19 cellular contexts compared by ENCODE assay signal in the genomic region with DNA sequence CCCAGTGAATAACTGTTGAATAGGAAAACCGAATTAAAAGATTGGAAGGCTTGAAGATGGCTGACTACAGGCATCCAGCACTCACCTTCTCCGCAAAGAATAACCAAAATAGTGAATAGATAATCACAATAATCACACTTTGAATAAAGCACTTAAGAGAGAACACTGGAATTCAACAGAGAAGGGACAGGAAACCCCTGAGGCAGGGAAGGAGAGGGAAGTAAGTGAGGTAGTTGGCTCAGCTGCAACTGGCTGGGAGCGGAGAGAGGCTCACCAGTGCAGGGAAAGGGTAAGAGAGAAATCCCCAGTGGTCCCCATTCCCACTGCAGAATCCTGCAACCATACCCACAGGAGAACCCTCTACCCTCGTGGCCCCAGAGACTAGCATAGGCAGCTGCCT.
DNase-seq lines count a peak whose midpoint lies in the region; ATAC-seq, FAIRE-seq and TF ChIP-seq lines count a peak whose summit lies in the region.
"Had no signal": no experiment of that assay in that cellular context is flagged by ENCODE, and none has a peak within 500 bp of the region (broad histone marks: within the 10 kb centered on the region; RNA-seq: fewer than 3 reads in every experiment).

No MANE protein-coding gene starts in this region.

- CTCF ChIA-PET in A549 (lab: Yijun Ruan, JAX) = interaction anchor here (0.6 kb wide), 1 partner anchor 12 kb away, joined by 4 read pairs; no protein-coding TSS in a partner anchor

- TF ChIP-seq CTCF in A549 (IDR thresholded peaks at IDR 0.05) (no peak), GM23338 (conservative IDR thresholded peaks at IDR 0.05; ENCODE audit: low read depth in 2 of 2) (no peak), bronchial epithelial cell (IDR thresholded peaks at IDR 0.05; ENCODE audit: insufficient read depth, low read length, severe bottlenecking) (no peak), gastrocnemius medialis (IDR thresholded peaks at IDR 0.05 in 4 of 5, conservative IDR thresholded peaks at IDR 0.05 in 1 of 5) (no peak), endothelial cell (IDR thresholded peaks at IDR 0.05; ENCODE audit: unreplicated experiment) (no peak)

- no peaks in the 10 kb centered on the region for H3K79me2 ChIP-seq in GM23338 (replicated peaks; ENCODE audit: insufficient read depth)

- peak overlapping the region in 1 of 2 experiments; percentile 36 for H3K4ac ChIP-seq in mesenchymal stem cell (ENCODE audit: low read depth in 1 of 2, low read length in 2 of 2)

- FAIRE-seq in A549 (lab: Jason Lieb, UNC) (no peak), bronchial epithelial cell (lab: Jason Lieb, UNC) (no peak)
- FAIRE-seq: GM12892, HepG2, HTR-8/SVneo had no signal

- peak overlapping the region; percentile 47 for H2AK5ac ChIP-seq in mesenchymal stem cell (ENCODE audit: low read length, severe bottlenecking)

- no peak overlapping the region for H3K23ac ChIP-seq in mesenchymal stem cell (ENCODE audit: low read length in 2 of 2)

- H3K4me1 Mint-ChIP-seq in GM23338 = peaks cover 17% of the 10 kb centered on the region
- H3K4me1 Mint-ChIP-seq in endothelial cell (ENCODE audit: unreplicated experiment) = no peaks in the 10 kb centered on the region

- peak overlapping the region in 1 of 2 experiments; percentile 85 for H2BK12ac ChIP-seq in mesenchymal stem cell (ENCODE audit: low read length in 2 of 2)

- H2BK5ac ChIP-seq in mesenchymal stem cell (ENCODE audit: low read depth, low read length, poor library complexity, severe bottlenecking) = no peak overlapping the region

- H4K20me1 ChIP-seq in GM23338 (replicated peaks; ENCODE audit: insufficient read depth) = no peaks in the 10 kb centered on the region

- H3K4me1 ChIP-seq in A549 = peaks cover 29% of the 10 kb centered on the region
- H3K4me1 ChIP-seq in GM23338 (ENCODE audit: insufficient read depth) = peaks cover 3% of the 10 kb centered on the region
- peaks cover 21% of the 10 kb centered on the region for H3K4me1 ChIP-seq in mesenchymal stem cell (ENCODE audit: control insufficient read depth, insufficient read depth, low read depth, low read length)
- no peaks in the 10 kb centered on the region for H3K4me1 ChIP-seq in gastrocnemius medialis

- no peaks in the 10 kb centered on the region for H3K79me1 ChIP-seq in mesenchymal stem cell (replicated peaks; ENCODE audit: low read length, poor library complexity, severe bottlenecking)

- no peak for ATAC-seq in A549
- ATAC-seq in GM23338 = no peak
- no peak for ATAC-seq in gastrocnemius medialis
- ATAC-seq in HG03571 (IDR thresholded peaks at IDR 0.05; ENCODE audit: unreplicated experiment) = no peak
- ATAC-seq: HepG2 had no signal

- TF ChIP-seq RAD21 in A549 (conservative IDR thresholded peaks at IDR 0.05 in 1 of 2, IDR thresholded peaks at IDR 0.05 in 1 of 2) = no peak

- no peak overlapping the region for H3K9ac ChIP-seq in mesenchymal stem cell (ENCODE audit: low read length)

- H3F3A ChIP-seq in GM23338 (replicated peaks; ENCODE audit: low read depth) = no peaks in the 10 kb centered on the region

- peak overlapping the region in 1 of 2 experiments; percentile 61 for H3K18ac ChIP-seq in mesenchymal stem cell (ENCODE audit: low read depth in 1 of 2, low read length in 2 of 2)

- H3K36me3 ChIP-seq in GM23338 (ENCODE audit: insufficient read depth) (no peaks in the 10 kb centered on the region), bronchial epithelial cell (ENCODE audit: control insufficient read depth, insufficient read depth, low read length) (no peaks in the 10 kb centered on the region), mesenchymal stem cell (ENCODE audit: control insufficient read depth in 1 of 2, insufficient read depth in 2 of 2, low read depth in 1 of 2, low read length in 2 of 2) (no peaks in the 10 kb centered on the region), gastrocnemius medialis (no peaks in the 10 kb centered on the region)

- H3K4me3 Mint-ChIP-seq in GM23338 (no peak overlapping the region), endothelial cell (ENCODE audit: unreplicated experiment) (no peak overlapping the region)
- H3K4me3 Mint-ChIP-seq: B cell; CD4-positive, alpha-beta T cell; HFFc6 had no signal

- H3K36me3 Mint-ChIP-seq in GM23338 (ENCODE audit: low read depth) (no peaks in the 10 kb centered on the region; the same call in 2 of the 3 replicates), endothelial cell (ENCODE audit: low read depth, unreplicated experiment) (no peaks in the 10 kb centered on the region)

- H4K91ac ChIP-seq in mesenchymal stem cell (ENCODE audit: low read length) = no peak overlapping the region

- TF ChIP-seq EP300 in A549 (IDR thresholded peaks at IDR 0.05) = no peak

- in situ Hi-C loops in gastrocnemius medialis (cut with MboI; ENCODE audit: low sequenced_read_pairs in 4 of 4) = no loop called here

- intact Hi-C loops in gastrocnemius medialis (cut with DNase I; ENCODE audit: low total_unique reads) = no loop called here

- H3K27ac Mint-ChIP-seq in GM23338 (no peak overlapping the region), endothelial cell (ENCODE audit: unreplicated experiment) (no peak overlapping the region)
- H3K27ac Mint-ChIP-seq: B cell; CD4-positive, alpha-beta T cell; HFFc6 had no signal

- H3K4me3 ChIP-seq in A549 = no peak overlapping the region
- H3K4me3 ChIP-seq in GM23338 = no peak overlapping the region
- no peak overlapping the region for H3K4me3 ChIP-seq in bronchial epithelial cell (ENCODE audit: low read depth, low read length)
- no peak overlapping the region for H3K4me3 ChIP-seq in mesenchymal stem cell (ENCODE audit: insufficient read depth in 1 of 2, low read depth in 1 of 2, low read length in 2 of 2)
- no peak overlapping the region for H3K4me3 ChIP-seq in gastrocnemius medialis

- no peak overlapping the region for H3K4me2 ChIP-seq in A549
- no peak overlapping the region for H3K4me2 ChIP-seq in GM23338
- no peak overlapping the region for H3K4me2 ChIP-seq in mesenchymal stem cell (ENCODE audit: low read length, poor library complexity, severe bottlenecking)

- H3K27ac ChIP-seq in A549 = peak overlapping the region; percentile 45 to 88; a peak in 4 of 6 replicates
- no peak overlapping the region for H3K27ac ChIP-seq in GM23338 (ENCODE audit: low read depth)
- H3K27ac ChIP-seq in mesenchymal stem cell (ENCODE audit: low read length, poor library complexity, severe bottlenecking) = no peak overlapping the region
- H3K27ac ChIP-seq in gastrocnemius medialis = no peak overlapping the region

- peak overlapping the region; percentile 63; the same call in 1 of the 2 replicates for H2AFZ ChIP-seq in GM23338
- H2AFZ ChIP-seq in mesenchymal stem cell (ENCODE audit: low read depth, low read length) = no peak overlapping the region

- H3K9me2 ChIP-seq in GM23338 (ENCODE audit: insufficient read depth) = no peaks in the 10 kb centered on the region

- H3K14ac ChIP-seq in mesenchymal stem cell (ENCODE audit: low read length in 2 of 2) = no peak overlapping the region

- POLR2A ChIA-PET in A549 (lab: Yijun Ruan, JAX) = no interaction called here

- no peak overlapping the region for H2BK120ac ChIP-seq in mesenchymal stem cell (ENCODE audit: low read depth, low read length)

- H4K8ac ChIP-seq in mesenchymal stem cell (ENCODE audit: low read length) = no peak overlapping the region

- no peaks in the 10 kb centered on the region for H3K27me3 ChIP-seq in GM23338 (ENCODE audit: insufficient read depth)
- H3K27me3 ChIP-seq in bronchial epithelial cell (ENCODE audit: control insufficient read depth, insufficient read depth, low read length) = no peaks in the 10 kb centered on the region
- H3K27me3 ChIP-seq in mesenchymal stem cell (ENCODE audit: control insufficient read depth in 1 of 2, insufficient read depth in 1 of 2, low read length in 2 of 2) = no peaks in the 10 kb centered on the region
- H3K27me3 ChIP-seq in gastrocnemius medialis = no peaks in the 10 kb centered on the region

- H3K9me3 Mint-ChIP-seq in GM23338 (no peaks in the 10 kb centered on the region; the same call in 2 of the 3 replicates), endothelial cell (ENCODE audit: unreplicated experiment) (no peaks in the 10 kb centered on the region)

- DNase-seq in A549 (ENCODE audit: low read depth in 1 of 2, low spot score in 1 of 2) = no peak
- no peak for DNase-seq in GM23338 (ENCODE audit: low spot score)
- DNase-seq in bronchial epithelial cell (ENCODE audit: low read depth) = peak; percentile 23
- DNase-seq in mesenchymal stem cell = no peak
- no peak for DNase-seq in stimulated activated CD8-positive, alpha-beta memory T cell treated with anti-CD3 and anti-CD28 coated beads, Interleukin-4, amount 100 ng/mL, for 48 hours
- no peak for DNase-seq in gastrocnemius medialis
- no peak for DNase-seq in endothelial cell (ENCODE audit: low spot score)
- DNase-seq: 8988T; C1 segment of cervical spinal cord; CD4-positive, alpha-beta T cell; DMS79 treated with DMSO at 0.1 percent for 48 hours; GDM1; HCEC 1CT; HFFc6 had no signal

- H3K9me3 ChIP-seq in A549 (no peaks in the 10 kb centered on the region), mesenchymal stem cell (ENCODE audit: control insufficient read depth, low read length) (no peaks in the 10 kb centered on the region), gastrocnemius medialis (no peaks in the 10 kb centered on the region)

- no peak overlapping the region for H2BK15ac ChIP-seq in mesenchymal stem cell (ENCODE audit: low read depth, poor library complexity, severe bottlenecking)

- no peak for TF ChIP-seq POLR2A in A549 (IDR thresholded peaks at IDR 0.05; ENCODE audit: low read length)
- TF ChIP-seq POLR2A in gastrocnemius medialis (IDR thresholded peaks at IDR 0.05) = no peak

- H3K27me3 Mint-ChIP-seq in GM23338 (ENCODE audit: insufficient read depth, low read depth, poor library complexity) = peaks cover 8% of the 10 kb centered on the region
- H3K27me3 Mint-ChIP-seq in endothelial cell (ENCODE audit: unreplicated experiment) = peaks cover 5% of the 10 kb centered on the region

- 65% methylated on average over 4 of the region's 4 CpGs for WGBS in A549 (ENCODE audit: missing lambda C conversion rate)
- WGBS in mesenchymal stem cell = 79% methylated on average over 3 of the region's 4 CpGs

TF ChIP-seq in A549, 52 proteins besides CTCF, POLR2A, EP300 and RAD21:
- TF ChIP-seq ESRRA (IDR thresholded peaks at IDR 0.05; ENCODE audit: borderline replicate concordance, low read length) = no peak

TF ChIP-seq in GM23338, 12 proteins besides CTCF, POLR2A, EP300 and RAD21 (continues in another document):
- TF ChIP-seq POLR2AphosphoS5 (IDR thresholded peaks at IDR 0.05; ENCODE audit: low read depth) (no peak), ZNF114 (CRISPR knock-in tag; IDR thresholded peaks at IDR 0.05) (no peak), EZH2phosphoT487 (IDR thresholded peaks at IDR 0.05; ENCODE audit: unreplicated experiment) (no peak), STAT1 (IDR thresholded peaks at IDR 0.05; ENCODE audit: unreplicated experiment) (no peak)

Comparison
In these comparisons a context has a peak if more than half of its experiments do, and no peak if none do; other contexts are left out.
1. H3K27ac ChIP-seq: peak in A549 (2 of 2); none in GM23338 (single experiment), mesenchymal stem cell (single experiment) and gastrocnemius medialis (0 of 4).